Comparison of ENCODE assay signal across 15 cellular contexts in the genomic region with DNA sequence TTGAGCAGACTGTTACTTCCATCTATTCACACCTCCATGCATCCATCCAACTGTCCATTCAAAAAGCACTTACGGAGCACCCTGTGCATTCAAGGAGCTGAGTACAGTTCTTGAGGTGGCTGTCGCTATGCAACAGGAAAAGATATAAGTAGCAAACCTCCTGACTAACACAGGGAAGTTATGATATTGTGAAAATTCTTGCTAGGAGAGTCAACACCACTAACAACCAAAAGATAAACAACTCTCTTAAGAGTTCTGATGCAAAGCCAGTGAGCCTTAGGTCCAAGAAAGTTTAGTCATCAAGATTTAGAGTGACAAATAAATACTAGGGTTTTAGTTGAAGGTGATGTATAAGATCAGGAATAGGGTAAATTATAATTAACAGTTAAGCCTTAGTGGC. TPM values are rescaled to one million over a fixed set of nuclear protein-coding genes. Genes with fewer than 3 reads are reported as not detected.
A peak's percentile ranks its signal among the peaks of the same experiment; 100 is the strongest.
DNase-seq lines count a peak whose midpoint lies in the region; FAIRE-seq and TF ChIP-seq lines count a peak whose summit lies in the region.
"Had no signal": no experiment of that assay in that cellular context is flagged by ENCODE, and none has a peak within 500 bp of the region (broad histone marks: within the 10 kb centered on the region; RNA-seq: fewer than 3 reads in every experiment).

No MANE protein-coding gene starts in this region.

- H3K4me3 ChIP-seq in AG09309 (ENCODE audit: control insufficient read depth, low read depth, low read length): no peak overlapping the region
- no peak overlapping the region for H3K4me3 ChIP-seq in bronchial epithelial cell (ENCODE audit: low read depth, low read length)
- H3K4me3 ChIP-seq: BLaER1 treated with 17β-estradiol and CSF1 and Interleukin-3, amounts not matched to agents 10 nM and 100 nM had no signal

- TF ChIP-seq CTCF in AG09309 (IDR thresholded peaks at IDR 0.05; ENCODE audit: control insufficient read depth, insufficient read depth, low read depth, low read length, missing control alignments): no peak
- TF ChIP-seq CTCF in bronchial epithelial cell (IDR thresholded peaks at IDR 0.05; ENCODE audit: insufficient read depth, low read length, severe bottlenecking): no peak

- FAIRE-seq in bronchial epithelial cell (lab: Jason Lieb, UNC): no peak
- FAIRE-seq: H1 had no signal

- intact Hi-C loops in head of caudate nucleus (cut with DNase I): no loop called here

- no peaks in the 10 kb centered on the region for H3K27me3 ChIP-seq in bronchial epithelial cell (ENCODE audit: control insufficient read depth, insufficient read depth, low read length)
- H3K27me3 ChIP-seq: BLaER1 treated with 17β-estradiol and CSF1 and Interleukin-3, amounts not matched to agents 10 nM and 100 nM had no signal

- H3K36me3 ChIP-seq in bronchial epithelial cell (ENCODE audit: control insufficient read depth, insufficient read depth, low read length): no peaks in the 10 kb centered on the region
- H3K36me3 ChIP-seq: BLaER1 treated with 17β-estradiol and CSF1 and Interleukin-3, amounts not matched to agents 10 nM and 100 nM had no signal

- DNase-seq in AG09309 (ENCODE audit: low read depth) (peak; percentile 63), HT1080 (ENCODE audit: low read depth) (peak; percentile 20), bronchial epithelial cell (ENCODE audit: low read depth) (peak; percentile 97), kidney tubule cell (ENCODE audit: low spot score) (peak; percentile 93), dermis blood vessel endothelial cell (no peak), SK-N-DZ (ENCODE audit: low spot score) (no peak), SW480 (ENCODE audit: low spot score) (no peak), head of caudate nucleus (no peak)
- DNase-seq: activated CD4-positive, alpha-beta T cell treated with anti-CD3 and anti-CD28 coated beads, Interleukin-2, amount 50 U/mL, for 4 hours; activated T-cell treated with anti-CD3 and anti-CD28 coated beads, Interleukin-2, amount 50 U/mL, for 48 hours; cortex of kidney; NCI-H1092 treated with DMSO at 0.1 percent for 48 hours had no signal

RNA-seq across cellular contexts. Expression of gene TRIM45, which starts 44.5 kb away (rescaled TPM):
- total RNA-seq in HT1080 (2014; rRNA removed; shearing (Covaris generic)): 2.0 and 3.7 TPM in 2 replicates
- 2.8 and 3.1 TPM in 2 replicates for polyA plus RNA-seq in HT1080 (2015; cell fraction: cytosol; rRNA removed)
- polyA plus RNA-seq in HT1080 (2015; cell fraction: nucleus; rRNA removed): 18.2 and 22.0 TPM in 2 replicates
- total RNA-seq in bronchial epithelial cell (2.6 and 2.9 TPM in 2 replicates), dermis blood vessel endothelial cell (0.84 and 1.7 TPM in 2 replicates)
- 9.3 and 13.1 TPM in 2 replicates for polyA plus RNA-seq in SK-N-DZ (2014; cell fraction: cytosol; rRNA removed)
- polyA plus RNA-seq in SK-N-DZ (2014; cell fraction: nucleus; rRNA removed): 17.6 and 31.4 TPM in 2 replicates

RNA-seq across cellular contexts. Expression of gene VTCN1, which starts 44.7 kb away (rescaled TPM):
- total RNA-seq in HT1080 (2014; rRNA removed; shearing (Covaris generic)): not detected in 2 replicates
- not detected in 2 replicates for polyA plus RNA-seq in HT1080 (2015; cell fraction: cytosol; rRNA removed)
- not detected in 2 replicates for polyA plus RNA-seq in HT1080 (2015; cell fraction: nucleus; rRNA removed)
- 0.26 and 0.90 TPM in 2 replicates for total RNA-seq in bronchial epithelial cell
- under 0.01 and 0.33 TPM in 2 replicates for total RNA-seq in dermis blood vessel endothelial cell
- polyA plus RNA-seq in SK-N-DZ (2014; cell fraction: cytosol; rRNA removed): 0.35 and 0.70 TPM in 2 replicates
- polyA plus RNA-seq in SK-N-DZ (2014; cell fraction: nucleus; rRNA removed): 0.32 and 0.96 TPM in 2 replicates
- total RNA-seq: H1, mesenteric fat pad had no signal

Comparison
In these comparisons a context has a peak if more than half of its experiments do, and no peak if none do; other contexts are left out.
1. DNase-seq: peak in AG09309 (single experiment), HT1080 (single experiment), bronchial epithelial cell (single experiment) and kidney tubule cell (single experiment); none in dermis blood vessel endothelial cell (single experiment), SK-N-DZ (single experiment), SW480 (single experiment) and head of caudate nucleus (0 of 42).